Comparison of ENCODE assay signal across 1 cellular context in genomic region chr17:8255499-8255898, GRCh38.
TF ChIP-seq lines count a peak whose summit lies in the region.

No MANE protein-coding gene starts in this region.

TF ChIP-seq in HCT116, 20 proteins besides CTCF, POLR2A, EP300 and RAD21:
- TF ChIP-seq ZNF274 (IDR thresholded peaks at IDR 0.05; ENCODE audit: low read depth, low read length) (no peak), FOSL1 (IDR thresholded peaks at IDR 0.05; ENCODE audit: low read depth) (no peak), CBX3 (IDR thresholded peaks at IDR 0.05; ENCODE audit: low read depth) (no peak), ZBTB33 (IDR thresholded peaks at IDR 0.05; ENCODE audit: extremely low read depth, insufficient replicate concordance, low read length) (no peak)
